In the genomic region with DNA sequence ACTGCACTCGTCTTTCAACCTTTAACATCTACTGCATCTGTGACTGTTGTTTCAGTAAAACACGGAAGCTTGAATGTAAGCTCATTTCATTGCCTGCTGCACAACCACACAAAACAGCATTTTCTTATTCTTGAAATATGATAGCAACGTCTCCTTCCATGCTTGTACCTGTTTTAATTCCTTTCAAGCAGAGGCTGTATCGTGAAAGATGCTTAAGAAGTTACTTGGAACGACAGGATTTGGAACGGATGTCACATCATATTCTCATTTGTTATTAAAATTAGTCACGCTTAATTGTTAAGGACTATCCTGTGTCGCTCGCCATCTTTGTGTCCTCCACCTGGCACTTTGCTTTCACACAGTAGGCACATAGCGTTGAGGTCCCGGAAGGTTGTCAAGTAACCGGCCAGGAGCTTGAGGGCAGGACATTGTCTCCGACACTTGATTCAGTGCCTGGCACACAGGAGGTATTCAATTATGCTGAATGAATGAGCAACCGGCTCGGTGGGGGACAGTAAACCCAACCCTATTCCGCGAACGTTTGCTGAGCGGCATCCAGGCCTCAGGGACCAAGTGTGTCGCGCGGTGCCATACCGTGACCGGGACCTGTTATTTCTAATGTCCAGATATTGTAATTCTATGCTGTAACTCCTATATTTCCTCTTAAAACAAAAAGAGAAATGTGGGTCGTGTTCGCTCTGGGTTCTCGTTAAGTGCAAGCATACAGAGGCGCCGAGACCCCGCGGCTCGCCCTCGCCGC, we compare ENCODE assay signal across 8 cellular contexts. TPM values are rescaled to one million over a fixed set of nuclear protein-coding genes. Genes with fewer than 3 reads are reported as not detected.
A peak's percentile ranks its signal among the peaks of the same experiment; 100 is the strongest.
DNase-seq lines count a peak whose midpoint lies in the region; ATAC-seq and TF ChIP-seq lines count a peak whose summit lies in the region.

No MANE protein-coding gene starts in this region.

- peak overlapping the region; percentile 99 for H3K4me3 Mint-ChIP-seq in activated T-helper 17 cell treated with anti-CD3 and anti-CD28 coated beads, Interleukin-2, amount 50 U/mL, for 72 hours

- DNase-seq in BJ (ENCODE audit: low read depth) = no peak
- DNase-seq in NCI-H526 treated with DMSO at 0.1 percent for 48 hours (lab: John Stamatoyannopoulos, UW) = peak; percentile 82
- DNase-seq in cardiac septum (ENCODE audit: low spot score) = peak; percentile 76
- DNase-seq in trophoblast cell = no peak
- no peak for DNase-seq in HPDE6-E6E7 (ENCODE audit: extremely low spot score)

- H2AFZ ChIP-seq in trophoblast cell (ENCODE audit: insufficient read depth, low read length, poor library complexity) = peak overlapping the region; percentile 69

- H3K27ac Mint-ChIP-seq in activated T-helper 17 cell treated with anti-CD3 and anti-CD28 coated beads, Interleukin-2, amount 50 U/mL, for 72 hours = peak overlapping the region; percentile 99

- peak overlapping the region; percentile 59 for H3K4me2 ChIP-seq in trophoblast cell (ENCODE audit: low read length)

- no peaks in the 10 kb centered on the region for H3K27me3 Mint-ChIP-seq in activated T-helper 17 cell treated with anti-CD3 and anti-CD28 coated beads, Interleukin-2, amount 50 U/mL, for 72 hours

- H3K4me1 ChIP-seq in trophoblast cell (ENCODE audit: control insufficient read depth in 1 of 2, insufficient read depth in 2 of 2, low read length in 2 of 2) = no peaks in the 10 kb centered on the region

- H3K23ac ChIP-seq in trophoblast cell (ENCODE audit: low read length) = no peak overlapping the region

- H2AK5ac ChIP-seq in trophoblast cell (ENCODE audit: low read length) = no peak overlapping the region

- peaks cover 11% of the 10 kb centered on the region for H3K79me1 ChIP-seq in trophoblast cell (ENCODE audit: low read length)

- no peak overlapping the region for H2BK12ac ChIP-seq in trophoblast cell (ENCODE audit: low read length)

- H2BK120ac ChIP-seq in trophoblast cell (ENCODE audit: insufficient read depth, low read length, poor library complexity) = no peak overlapping the region

- POLR2A ChIA-PET in BJ (lab: Charles Lee) = interaction anchor here (0.6 to 0.7 kb wide), 3 partner anchors 18 to 636 kb away, joined by 3 to 6 read pairs (median 3); no protein-coding TSS in a partner anchor

- peak overlapping the region; percentile 39 for H4K12ac ChIP-seq in trophoblast cell (ENCODE audit: low read depth, low read length)

- no peaks in the 10 kb centered on the region for H3K36me3 ChIP-seq in BJ (ENCODE audit: control insufficient read depth, insufficient read depth, low read length)
- H3K36me3 ChIP-seq in trophoblast cell (ENCODE audit: control insufficient read depth in 1 of 2, insufficient read depth in 2 of 2, low read length in 2 of 2) = no peaks in the 10 kb centered on the region

- no peak for TF ChIP-seq CTCF in BJ (IDR thresholded peaks at IDR 0.05; ENCODE audit: insufficient read depth, low read depth, low read length)

- no peak overlapping the region for H2BK5ac ChIP-seq in trophoblast cell (ENCODE audit: low read depth, low read length, poor library complexity)

- no peak overlapping the region for H3K4ac ChIP-seq in trophoblast cell (ENCODE audit: low read depth, low read length)

- H4K8ac ChIP-seq in trophoblast cell (ENCODE audit: low read depth, low read length) = peak overlapping the region; percentile 18

- no peak overlapping the region for H3K9ac ChIP-seq in trophoblast cell (ENCODE audit: low read length)

- no peak overlapping the region for H3K14ac ChIP-seq in trophoblast cell (ENCODE audit: low read length)

- no peak overlapping the region for H3K27ac ChIP-seq in trophoblast cell (ENCODE audit: low read depth, low read length)

- H3K4me1 Mint-ChIP-seq in activated T-helper 17 cell treated with anti-CD3 and anti-CD28 coated beads, Interleukin-2, amount 50 U/mL, for 72 hours = peaks cover 22% of the 10 kb centered on the region

- intact Hi-C loops in cardiac septum (cut with DNase I) = loop anchor here (2.0 to 10.0 kb wide), 5 partner anchors 71 to 381 kb away; a partner anchor contains a TSS

- H3K36me3 Mint-ChIP-seq in activated T-helper 17 cell treated with anti-CD3 and anti-CD28 coated beads, Interleukin-2, amount 50 U/mL, for 72 hours (ENCODE audit: low read depth) = peaks cover 33% of the 10 kb centered on the region

- H3K9me3 ChIP-seq in trophoblast cell (ENCODE audit: insufficient read depth, low read depth, low read length) = no peaks in the 10 kb centered on the region

- H3K18ac ChIP-seq in trophoblast cell (ENCODE audit: low read length) = no peak overlapping the region

- peak; percentile 48 for ATAC-seq in GM18909 (IDR thresholded peaks at IDR 0.05; ENCODE audit: poor library complexity, unreplicated experiment)
- peak; percentile 28 for ATAC-seq in HG03139 (IDR thresholded peaks at IDR 0.05; ENCODE audit: unreplicated experiment)
- peak; percentile 53 for ATAC-seq in activated T-helper 17 cell treated with anti-CD3 and anti-CD28 coated beads, Interleukin-2, amount 50 U/mL, for 72 hours (replicated peaks)

- no peak overlapping the region for H4K91ac ChIP-seq in trophoblast cell (ENCODE audit: low read depth, low read length)

- no peaks in the 10 kb centered on the region for H3K27me3 ChIP-seq in BJ (ENCODE audit: control insufficient read depth, insufficient read depth, low read length)
- no peaks in the 10 kb centered on the region for H3K27me3 ChIP-seq in trophoblast cell (ENCODE audit: insufficient read depth, low read length)

- no peaks in the 10 kb centered on the region for H3K9me3 Mint-ChIP-seq in activated T-helper 17 cell treated with anti-CD3 and anti-CD28 coated beads, Interleukin-2, amount 50 U/mL, for 72 hours

- WGBS in trophoblast cell (ENCODE audit: extremely low coverage, insufficient coverage, insufficient read length) = no CpG with 5 or more reads among the region's 34 CpGs

- H3K4me3 ChIP-seq in BJ (ENCODE audit: low read depth, low read length) = peak overlapping the region; percentile 86
- H3K4me3 ChIP-seq in trophoblast cell (ENCODE audit: low read depth, low read length) = peak overlapping the region; percentile 69

- CTCF ChIA-PET in BJ (lab: Yijun Ruan, JAX) = interaction anchor here (0.6 to 4.3 kb wide), 42 partner anchors 9 to 1750 kb away, joined by 3 to 41 read pairs (median 4); no protein-coding TSS in a partner anchor

- peaks cover 7% of the 10 kb centered on the region for H3K79me2 ChIP-seq in trophoblast cell (ENCODE audit: control insufficient read depth, insufficient read depth, low read length, poor library complexity)

RNA-seq across cellular contexts. Expression of a gene that starts 0.5 kb away (rescaled TPM):
- 33.9 and 61.9 TPM in 2 replicates for polyA plus RNA-seq in BJ (2011; rRNA removed)
- 22.8 and 29.4 TPM in 2 replicates for polyA minus RNA-seq in BJ (2011; rRNA and poly(A)+ RNA removed)
- 10 to 100 TPM; 57.0 to 67.7 TPM for total RNA-seq in activated T-helper 17 cell treated with anti-CD3 and anti-CD28 coated beads, Interleukin-2, amount 50 U/mL, for 72 hours
- total RNA-seq in cardiac septum = 160 TPM
- 72.0 and 73.0 TPM in 2 replicates for polyA plus RNA-seq in trophoblast cell (2013)

Comparison
In these comparisons a context has a peak if more than half of its experiments do, and no peak if none do; other contexts are left out.
1. DNase-seq: peak in NCI-H526 treated with DMSO at 0.1 percent for 48 hours (single experiment) and cardiac septum (single experiment); none in BJ (single experiment), trophoblast cell (0 of 2) and HPDE6-E6E7 (single experiment).
2. Peak in every context shown above with its lines, with median percentiles within 50 percentile points of each other: ATAC-seq.